Comparison of ENCODE assay signal across 8 cellular contexts in the genomic region with DNA sequence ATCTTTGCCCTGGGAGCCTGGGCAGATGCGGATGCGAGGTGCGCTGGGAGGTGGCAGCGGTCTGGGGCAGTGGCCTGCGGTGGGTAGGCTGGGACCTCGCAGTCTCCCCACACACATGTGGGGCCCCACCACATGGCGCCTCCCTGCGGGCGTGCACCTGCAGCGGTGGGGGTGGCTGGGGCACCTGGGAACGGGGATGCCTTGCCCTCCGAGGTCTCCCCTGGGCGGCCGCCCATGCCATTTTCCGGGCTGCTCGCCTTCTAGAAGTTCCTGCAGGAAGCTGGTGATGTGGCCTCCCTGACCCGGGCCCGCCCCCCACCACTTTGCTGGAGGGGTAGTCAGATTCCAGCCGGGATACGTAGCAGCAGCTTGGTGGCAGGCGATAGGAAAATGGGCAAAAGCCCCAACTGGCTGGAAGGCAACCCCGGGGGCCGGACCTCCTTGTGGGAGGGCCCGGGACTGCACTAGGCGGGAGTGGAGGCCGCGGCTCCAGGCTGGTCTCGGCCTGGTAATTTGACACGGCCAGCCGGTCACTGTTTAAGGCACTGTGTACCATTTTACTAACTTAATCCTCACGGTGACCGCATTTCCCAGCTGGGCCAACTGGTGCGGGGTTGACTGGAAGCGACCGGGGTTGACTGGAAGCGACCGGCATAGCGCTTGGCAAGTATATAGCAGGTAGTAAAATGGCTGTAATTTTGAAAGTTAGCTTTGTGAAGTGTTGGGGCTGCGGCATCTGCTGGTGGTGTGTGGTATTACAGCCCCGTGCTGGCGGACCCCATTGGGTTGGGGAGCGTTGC. TPM values are rescaled to one million over a fixed set of nuclear protein-coding genes. Genes with fewer than 3 reads are reported as not detected.
DNase-seq lines count a peak whose midpoint lies in the region; ATAC-seq lines count a peak whose summit lies in the region.

No MANE protein-coding gene starts in this region.

- DNase-seq in activated CD4-positive, CD25-positive, alpha-beta regulatory T cell treated with anti-CD3 and anti-CD28 coated beads, Interleukin-2, amount 50 U/mL, for 72 hours: peak; percentile 42
- DNase-seq in NCI-H2171 treated with DMSO at 0.1 percent for 48 hours (lab: John Stamatoyannopoulos, UW): peak; percentile 35
- peak; percentile 39 to 42 for DNase-seq in activated T-cell treated with anti-CD3 and anti-CD28 coated beads, Interleukin-2, amount 50 U/mL, for 72 hours
- peak; percentile 65 for DNase-seq in hepatic stellate cell (ENCODE audit: low spot score)
- DNase-seq in stimulated activated CD4-positive, alpha-beta T cell treated with anti-CD3 and anti-CD28 coated beads, Interleukin-1b, Interleukin-23, amount 100 ng/mL, for 48 hours: peak; percentile 25
- DNase-seq in occipital lobe (lab: John Stamatoyannopoulos, UW): no peak

- no peaks in the 10 kb centered on the region for H3K36me3 Mint-ChIP-seq in activated T-cell treated with anti-CD3 and anti-CD28 coated beads, Interleukin-2, amount 50 U/mL, for 72 hours (ENCODE audit: insufficient read depth in 2 of 2)

- H3K9me3 Mint-ChIP-seq in activated T-cell treated with anti-CD3 and anti-CD28 coated beads, Interleukin-2, amount 50 U/mL, for 72 hours: no peaks in the 10 kb centered on the region

- no peak overlapping the region for H3K27ac Mint-ChIP-seq in activated T-cell treated with anti-CD3 and anti-CD28 coated beads, Interleukin-2, amount 50 U/mL, for 72 hours

- H3K27me3 Mint-ChIP-seq in activated T-cell treated with anti-CD3 and anti-CD28 coated beads, Interleukin-2, amount 50 U/mL, for 72 hours (ENCODE audit: low read depth): peaks cover 6% of the 10 kb centered on the region

- peaks cover 6% of the 10 kb centered on the region for H3K4me1 Mint-ChIP-seq in activated T-cell treated with anti-CD3 and anti-CD28 coated beads, Interleukin-2, amount 50 U/mL, for 72 hours (ENCODE audit: low read depth)

- H3K4me3 Mint-ChIP-seq in activated T-cell treated with anti-CD3 and anti-CD28 coated beads, Interleukin-2, amount 50 U/mL, for 72 hours: no peak overlapping the region

- ATAC-seq in activated CD4-positive, CD25-positive, alpha-beta regulatory T cell treated with anti-CD3 and anti-CD28 coated beads, Interleukin-2, amount 50 U/mL, for 24 hours: no peak
- no peak for ATAC-seq in activated T-cell treated with anti-CD3 and anti-CD28 coated beads, Interleukin-2, amount 50 U/mL, for 72 hours (replicated peaks in 1 of 2)
- ATAC-seq in HG03571 (IDR thresholded peaks at IDR 0.05; ENCODE audit: unreplicated experiment): no peak

RNA-seq across cellular contexts. Expression of gene IGF2BP1, which starts 38.5 kb away (rescaled TPM):
- total RNA-seq in activated T-cell treated with anti-CD3 and anti-CD28 coated beads, Interleukin-2, amount 50 U/mL, for 72 hours: under 1 TPM; 0.32 to 0.50 TPM
- total RNA-seq in occipital lobe: 1.9 TPM
